2 cellular contexts compared by ENCODE assay signal in the genomic region with DNA sequence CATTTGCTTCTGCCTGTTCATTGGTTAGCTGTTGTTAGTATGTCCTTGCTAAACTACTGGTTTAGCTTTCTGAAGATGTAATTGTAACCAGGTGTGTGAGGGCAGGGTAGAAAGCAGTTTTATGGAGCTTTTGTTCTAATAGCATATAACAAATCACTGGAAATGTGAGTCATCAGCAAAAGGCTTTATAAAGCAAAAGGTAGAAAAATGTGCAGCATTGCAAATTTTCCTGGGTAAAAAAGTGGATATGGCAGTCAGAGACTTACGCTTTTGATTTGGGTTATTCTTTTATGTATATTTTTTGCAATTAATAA.
A peak's percentile ranks its signal among the peaks of the same experiment; 100 is the strongest.
TF ChIP-seq lines count a peak whose summit lies in the region.

No MANE protein-coding gene starts in this region.

TF ChIP-seq in HepG2, 621 proteins besides CTCF, POLR2A, EP300 and RAD21 (continued from another document):
- TF ChIP-seq, protein P1, sequence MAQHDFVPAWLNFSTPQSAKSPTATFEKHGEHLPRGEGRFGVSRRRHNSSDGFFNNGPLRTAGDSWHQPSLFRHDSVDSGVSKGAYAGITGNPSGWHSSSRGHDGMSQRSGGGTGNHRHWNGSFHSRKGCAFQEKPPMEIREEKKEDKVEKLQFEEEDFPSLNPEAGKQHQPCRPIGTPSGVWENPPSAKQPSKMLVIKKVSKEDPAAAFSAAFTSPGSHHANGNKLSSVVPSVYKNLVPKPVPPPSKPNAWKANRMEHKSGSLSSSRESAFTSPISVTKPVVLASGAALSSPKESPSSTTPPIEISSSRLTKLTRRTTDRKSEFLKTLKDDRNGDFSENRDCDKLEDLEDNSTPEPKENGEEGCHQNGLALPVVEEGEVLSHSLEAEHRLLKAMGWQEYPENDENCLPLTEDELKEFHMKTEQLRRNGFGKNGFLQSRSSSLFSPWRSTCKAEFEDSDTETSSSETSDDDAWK (CRISPR knock-in tag; IDR thresholded peaks at IDR 0.05) = no peak
- TF ChIP-seq PCBP1 (IDR thresholded peaks at IDR 0.05; ENCODE audit: borderline replicate concordance, low read depth, low read length) (no peak), MAFF (IDR thresholded peaks at IDR 0.05; ENCODE audit: low read depth, low read length) (peak; percentile 34; the same call in 1 of the 2 replicates)

TF ChIP-seq in SK-N-SH treated with all-trans-retinoic acid at 6 μM for 48 hours, 23 proteins besides CTCF, POLR2A, EP300 and RAD21 (continued from another document):
- TF ChIP-seq ZFP30 (CRISPR knock-in tag; IDR thresholded peaks at IDR 0.05) (no peak), GLIS3 (CRISPR knock-in tag; IDR thresholded peaks at IDR 0.05) (no peak), CREB5 (CRISPR knock-in tag; IDR thresholded peaks at IDR 0.05; ENCODE audit: low read depth) (no peak)
TF ChIP-seq in SK-N-SH treated with all-trans-retinoic acid at 6 μM for 48 hours: peak in this region for 0.
